In genomic region chr2:102473020-102473419, GRCh38 we compare ENCODE assay signal across 8 cellular contexts. TPM values are rescaled to one million over a fixed set of nuclear protein-coding genes. Genes with fewer than 3 reads are reported as not detected.
DNase-seq lines count a peak whose midpoint lies in the region; ATAC-seq, FAIRE-seq and TF ChIP-seq lines count a peak whose summit lies in the region.

Gene SLC9A4, plus strand, starts transcription at chr2:102473226. Its CDS starts 534 bp downstream, at chr2:102473760.

- H3K9ac ChIP-seq in mucosa of stomach (ENCODE audit: low read length), result peak within 1 kb of the TSS; percentile 45

- DNase-seq in Calu3 (peak; percentile 74), GM19239 (ENCODE audit: insufficient read length, low spot score) (peak; percentile 27), LHCN-M2 (ENCODE audit: low read depth) (peak; percentile 28), activated B cell treated with CpG ODN at 0.5 μM for 24 hours (no peak), dermis microvascular lymphatic vessel endothelial cell (ENCODE audit: low read depth in 2 of 2) (peak; percentile 18 to 55)
- DNase-seq in stimulated activated naive CD8-positive, alpha-beta T cell treated with anti-CD3 and anti-CD28 coated beads, Interleukin-15, amount 100 ng/mL, for 72 hours, result peak; percentile 49 to 52

- H3K27ac Mint-ChIP-seq in Calu3 (ENCODE audit: unreplicated experiment) (no peak within 1 kb of the TSS), activated B cell treated with CpG ODN at 0.5 μM for 24 hours (no peak within 1 kb of the TSS)
- no peak within 1 kb of the TSS for H3K27ac Mint-ChIP-seq in stimulated activated naive CD8-positive, alpha-beta T cell treated with anti-CD3 and anti-CD28 coated beads, Interleukin-15, amount 100 ng/mL, for 72 hours

- H3K36me3 Mint-ChIP-seq in Calu3 (ENCODE audit: insufficient read depth, unreplicated experiment) (no peaks in the 10 kb centered on the region), activated B cell treated with CpG ODN at 0.5 μM for 24 hours (ENCODE audit: low read depth) (no peaks in the 10 kb centered on the region)

- no peaks in the 10 kb centered on the region for H3K36me3 ChIP-seq in mucosa of stomach (ENCODE audit: control insufficient read depth, insufficient read depth, low read length)

- ATAC-seq in activated B cell treated with CpG ODN at 0.5 μM for 24 hours (ENCODE audit: low read depth) (peak; percentile 58), GM19455 (IDR thresholded peaks at IDR 0.05; ENCODE audit: unreplicated experiment) (no peak)
- peak; percentile 66 for ATAC-seq in stimulated activated naive CD8-positive, alpha-beta T cell treated with anti-CD3 and anti-CD28 coated beads, Interleukin-15, amount 100 ng/mL, for 72 hours

- peaks cover 22% of the 10 kb centered on the region for H3K27me3 Mint-ChIP-seq in Calu3 (ENCODE audit: unreplicated experiment)
- H3K27me3 Mint-ChIP-seq in activated B cell treated with CpG ODN at 0.5 μM for 24 hours, result peaks cover 21% of the 10 kb centered on the region
- peaks cover 30% of the 10 kb centered on the region for H3K27me3 Mint-ChIP-seq in stimulated activated naive CD8-positive, alpha-beta T cell treated with anti-CD3 and anti-CD28 coated beads, Interleukin-15, amount 100 ng/mL, for 72 hours

- H3K27me3 ChIP-seq in mucosa of stomach (ENCODE audit: control insufficient read depth, insufficient read depth, low read length), result no peaks in the 10 kb centered on the region

- POLR2A ChIA-PET in activated B cell treated with CpG ODN at 0.5 μM for 24 hours (lab: Charles Lee), result no interaction called here

- TF ChIP-seq CTCF in Calu3 (IDR thresholded peaks at IDR 0.05; ENCODE audit: unreplicated experiment), result peak; percentile 65
- peak; percentile 89 for TF ChIP-seq CTCF in activated B cell treated with CpG ODN at 0.5 μM for 24 hours (IDR thresholded peaks at IDR 0.05)

- no TSS peak for BruUV-seq in Calu3 (replicated peaks; lab: Mats Ljungman, UMichigan)

- no peaks in the 10 kb centered on the region for H3K9me3 ChIP-seq in mucosa of stomach (ENCODE audit: control insufficient read depth, low read length)

- H3K4me3 ChIP-seq in mucosa of stomach (ENCODE audit: low read length), result peak within 1 kb of the TSS; percentile 20

- H3K9me3 Mint-ChIP-seq in Calu3 (ENCODE audit: low read depth, unreplicated experiment), result peaks cover 10% of the 10 kb centered on the region
- H3K9me3 Mint-ChIP-seq in activated B cell treated with CpG ODN at 0.5 μM for 24 hours, result peaks cover 8% of the 10 kb centered on the region
- peaks cover 8 to 15% of the 10 kb centered on the region in 2 donors for H3K9me3 Mint-ChIP-seq in stimulated activated naive CD8-positive, alpha-beta T cell treated with anti-CD3 and anti-CD28 coated beads, Interleukin-15, amount 100 ng/mL, for 72 hours

- CTCF ChIA-PET in Calu3 (lab: Charles Lee), result interaction anchor here (0.9 to 3.6 kb wide), 11 partner anchors 10 to 231 kb away, joined by 3 to 32 read pairs (median 6); no protein-coding TSS in a partner anchor
- CTCF ChIA-PET in activated B cell treated with CpG ODN at 0.5 μM for 24 hours (lab: Charles Lee), result interaction anchor here (0.8 to 8.9 kb wide), 15 partner anchors 11 to 259 kb away, joined by 3 to 123 read pairs (median 4); no protein-coding TSS in a partner anchor

- intact Hi-C loops in Calu3 (cut with micrococcal nuclease; ENCODE audit: unreplicated experiment) (loop anchor here (1.0 to 5.0 kb wide), 4 partner anchors 44 to 230 kb away; no protein-coding TSS in a partner anchor), activated B cell treated with CpG ODN at 0.5 μM for 24 hours (cut with micrococcal nuclease) (loop anchor here (1.0 to 5.0 kb wide), 3 partner anchors 49 to 143 kb away; no protein-coding TSS in a partner anchor)

- peaks cover 18% of the 10 kb centered on the region for H3K4me1 ChIP-seq in mucosa of stomach (ENCODE audit: control insufficient read depth, insufficient read depth, low read length)

- H3K4me3 Mint-ChIP-seq in Calu3 (ENCODE audit: low read depth, unreplicated experiment), result no peak within 1 kb of the TSS
- no peak within 1 kb of the TSS for H3K4me3 Mint-ChIP-seq in activated B cell treated with CpG ODN at 0.5 μM for 24 hours
- no peak within 1 kb of the TSS for H3K4me3 Mint-ChIP-seq in stimulated activated naive CD8-positive, alpha-beta T cell treated with anti-CD3 and anti-CD28 coated beads, Interleukin-15, amount 100 ng/mL, for 72 hours

- no peaks in the 10 kb centered on the region for H3K4me1 Mint-ChIP-seq in Calu3 (ENCODE audit: low read depth, unreplicated experiment)
- no peaks in the 10 kb centered on the region for H3K4me1 Mint-ChIP-seq in activated B cell treated with CpG ODN at 0.5 μM for 24 hours
- no peaks in the 10 kb centered on the region for H3K4me1 Mint-ChIP-seq in stimulated activated naive CD8-positive, alpha-beta T cell treated with anti-CD3 and anti-CD28 coated beads, Interleukin-15, amount 100 ng/mL, for 72 hours

- peak; percentile 68 for FAIRE-seq in GM19239 (lab: Jason Lieb, UNC)

RNA-seq across cellular contexts. Expression of gene SLC9A4, which starts in this region (rescaled TPM):
- total RNA-seq in Calu3 (2022) (0.12 and 0.22 TPM in 2 replicates), LHCN-M2 (2014; rRNA removed) (0.06 TPM in 2 replicates), activated B cell treated with CpG ODN at 0.5 μM for 24 hours (0.05 and 0.11 TPM in 2 replicates), dermis microvascular lymphatic vessel endothelial cell (not detected in 2 replicates)
- polyA plus RNA-seq in LHCN-M2 (2012), result 0.16 TPM

Comparison
In these comparisons a context has a peak if more than half of its experiments do, and no peak if none do; other contexts are left out.
1. Peak in DNase-seq in Calu3; RNA of the gene not detected or under 1 TPM.
2. Peak in DNase-seq in LHCN-M2; RNA of the gene not detected or under 1 TPM.
3. Peak in ATAC-seq in activated B cell treated with CpG ODN at 0.5 μM for 24 hours; RNA of the gene not detected or under 1 TPM.
4. Peak in DNase-seq in dermis microvascular lymphatic vessel endothelial cell; RNA of the gene not detected or under 1 TPM.